ENCODE assay signal across 1 cellular context in the genomic region with DNA sequence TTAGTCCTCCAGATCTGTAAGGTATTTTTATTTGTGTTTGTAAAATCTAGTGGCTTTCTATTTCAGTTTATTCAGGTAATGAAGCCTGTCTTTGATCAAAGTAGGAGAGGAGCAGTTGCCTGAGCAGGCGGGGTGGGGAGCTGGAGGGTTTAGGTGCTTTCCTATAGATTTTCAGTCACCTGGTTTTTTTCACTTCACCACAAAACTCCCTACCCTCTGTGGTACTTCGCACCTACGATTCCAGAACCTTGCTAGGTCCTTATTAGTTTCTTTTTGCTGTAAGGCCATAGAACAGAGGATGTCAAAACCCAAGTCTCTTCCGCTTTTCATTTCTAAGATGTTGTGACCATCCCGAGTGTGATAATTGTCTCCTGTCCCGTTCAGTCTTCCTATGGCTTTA.
TF ChIP-seq lines count a peak whose summit lies in the region.

No MANE protein-coding gene starts in this region.

TF ChIP-seq in GM12878, 131 proteins besides CTCF, POLR2A, EP300 and RAD21 (continued from another document and continues in another):
- peak; percentile 51; the same call in 1 of the 2 replicates for TF ChIP-seq ZNF384 (IDR thresholded peaks at IDR 0.05; ENCODE audit: borderline replicate concordance, low read depth, low read length)
- peak; percentile 73; the same call in 1 of the 2 replicates for TF ChIP-seq MTA2 (IDR thresholded peaks at IDR 0.05; ENCODE audit: low read depth)
- no peak for TF ChIP-seq SP1 (IDR thresholded peaks at IDR 0.05; ENCODE audit: low read depth, low read length)
- TF ChIP-seq POLR2AphosphoS5 (IDR thresholded peaks at IDR 0.05; ENCODE audit: low read length) = no peak
- TF ChIP-seq E2F4 (IDR thresholded peaks at IDR 0.05; ENCODE audit: low read depth, low read length) = no peak
- TF ChIP-seq CEBPZ (IDR thresholded peaks at IDR 0.05; ENCODE audit: low read depth, low read length) = no peak
- no peak for TF ChIP-seq SRF (IDR thresholded peaks at IDR 0.05; ENCODE audit: low read depth in 2 of 2, low read length in 2 of 2)
- TF ChIP-seq, protein P1, sequence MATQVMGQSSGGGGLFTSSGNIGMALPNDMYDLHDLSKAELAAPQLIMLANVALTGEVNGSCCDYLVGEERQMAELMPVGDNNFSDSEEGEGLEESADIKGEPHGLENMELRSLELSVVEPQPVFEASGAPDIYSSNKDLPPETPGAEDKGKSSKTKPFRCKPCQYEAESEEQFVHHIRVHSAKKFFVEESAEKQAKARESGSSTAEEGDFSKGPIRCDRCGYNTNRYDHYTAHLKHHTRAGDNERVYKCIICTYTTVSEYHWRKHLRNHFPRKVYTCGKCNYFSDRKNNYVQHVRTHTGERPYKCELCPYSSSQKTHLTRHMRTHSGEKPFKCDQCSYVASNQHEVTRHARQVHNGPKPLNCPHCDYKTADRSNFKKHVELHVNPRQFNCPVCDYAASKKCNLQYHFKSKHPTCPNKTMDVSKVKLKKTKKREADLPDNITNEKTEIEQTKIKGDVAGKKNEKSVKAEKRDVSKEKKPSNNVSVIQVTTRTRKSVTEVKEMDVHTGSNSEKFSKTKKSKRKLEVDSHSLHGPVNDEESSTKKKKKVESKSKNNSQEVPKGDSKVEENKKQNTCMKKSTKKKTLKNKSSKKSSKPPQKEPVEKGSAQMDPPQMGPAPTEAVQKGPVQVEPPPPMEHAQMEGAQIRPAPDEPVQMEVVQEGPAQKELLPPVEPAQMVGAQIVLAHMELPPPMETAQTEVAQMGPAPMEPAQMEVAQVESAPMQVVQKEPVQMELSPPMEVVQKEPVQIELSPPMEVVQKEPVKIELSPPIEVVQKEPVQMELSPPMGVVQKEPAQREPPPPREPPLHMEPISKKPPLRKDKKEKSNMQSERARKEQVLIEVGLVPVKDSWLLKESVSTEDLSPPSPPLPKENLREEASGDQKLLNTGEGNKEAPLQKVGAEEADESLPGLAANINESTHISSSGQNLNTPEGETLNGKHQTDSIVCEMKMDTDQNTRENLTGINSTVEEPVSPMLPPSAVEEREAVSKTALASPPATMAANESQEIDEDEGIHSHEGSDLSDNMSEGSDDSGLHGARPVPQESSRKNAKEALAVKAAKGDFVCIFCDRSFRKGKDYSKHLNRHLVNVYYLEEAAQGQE (IDR thresholded peaks at IDR 0.05; ENCODE audit: low read depth, low read length) = no peak
- no peak for TF ChIP-seq NFXL1 (IDR thresholded peaks at IDR 0.05; ENCODE audit: borderline replicate concordance)
- no peak for TF ChIP-seq FOXK2 (IDR thresholded peaks at IDR 0.05)
- no peak for TF ChIP-seq NFIC (IDR thresholded peaks at IDR 0.05; ENCODE audit: low read depth, low read length)
- no peak for TF ChIP-seq ESRRA (IDR thresholded peaks at IDR 0.05; ENCODE audit: low read length)
- no peak for TF ChIP-seq CEBPB (IDR thresholded peaks at IDR 0.05; ENCODE audit: borderline replicate concordance in 1 of 2, low read depth in 2 of 2, low read length in 2 of 2)
- TF ChIP-seq RB1 (IDR thresholded peaks at IDR 0.05; ENCODE audit: borderline replicate concordance) = no peak
- TF ChIP-seq, protein P2, sequence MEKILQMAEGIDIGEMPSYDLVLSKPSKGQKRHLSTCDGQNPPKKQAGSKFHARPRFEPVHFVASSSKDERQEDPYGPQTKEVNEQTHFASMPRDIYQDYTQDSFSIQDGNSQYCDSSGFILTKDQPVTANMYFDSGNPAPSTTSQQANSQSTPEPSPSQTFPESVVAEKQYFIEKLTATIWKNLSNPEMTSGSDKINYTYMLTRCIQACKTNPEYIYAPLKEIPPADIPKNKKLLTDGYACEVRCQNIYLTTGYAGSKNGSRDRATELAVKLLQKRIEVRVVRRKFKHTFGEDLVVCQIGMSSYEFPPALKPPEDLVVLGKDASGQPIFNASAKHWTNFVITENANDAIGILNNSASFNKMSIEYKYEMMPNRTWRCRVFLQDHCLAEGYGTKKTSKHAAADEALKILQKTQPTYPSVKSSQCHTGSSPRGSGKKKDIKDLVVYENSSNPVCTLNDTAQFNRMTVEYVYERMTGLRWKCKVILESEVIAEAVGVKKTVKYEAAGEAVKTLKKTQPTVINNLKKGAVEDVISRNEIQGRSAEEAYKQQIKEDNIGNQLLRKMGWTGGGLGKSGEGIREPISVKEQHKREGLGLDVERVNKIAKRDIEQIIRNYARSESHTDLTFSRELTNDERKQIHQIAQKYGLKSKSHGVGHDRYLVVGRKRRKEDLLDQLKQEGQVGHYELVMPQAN (conservative IDR thresholded peaks at IDR 0.05) = no peak
- no peak for TF ChIP-seq ZNF24 (IDR thresholded peaks at IDR 0.05)
- no peak for TF ChIP-seq HCFC1 (IDR thresholded peaks at IDR 0.05; ENCODE audit: low read length)
- no peak for TF ChIP-seq ZNF207 (IDR thresholded peaks at IDR 0.05; ENCODE audit: borderline replicate concordance)
- no peak for TF ChIP-seq PAX8 (IDR thresholded peaks at IDR 0.05)
- no peak for TF ChIP-seq SIN3A (IDR thresholded peaks at IDR 0.05; ENCODE audit: low read depth, low read length)
- no peak for TF ChIP-seq ZSCAN29 (IDR thresholded peaks at IDR 0.05)
- TF ChIP-seq IKZF2 (IDR thresholded peaks at IDR 0.05) = peak; percentile 66 to 72; a peak in 2 of 4 replicates
- TF ChIP-seq WRNIP1 (IDR thresholded peaks at IDR 0.05; ENCODE audit: borderline replicate concordance, low read depth, low read length) = no peak
- no peak for TF ChIP-seq SMC3 (IDR thresholded peaks at IDR 0.05; ENCODE audit: borderline replicate concordance, low read length)
- TF ChIP-seq PAX5 (IDR thresholded peaks at IDR 0.05; ENCODE audit: borderline replicate concordance, low read depth, low read length) = no peak
- TF ChIP-seq BMI1 (IDR thresholded peaks at IDR 0.05; ENCODE audit: borderline replicate concordance) = no peak
- TF ChIP-seq, protein P3, sequence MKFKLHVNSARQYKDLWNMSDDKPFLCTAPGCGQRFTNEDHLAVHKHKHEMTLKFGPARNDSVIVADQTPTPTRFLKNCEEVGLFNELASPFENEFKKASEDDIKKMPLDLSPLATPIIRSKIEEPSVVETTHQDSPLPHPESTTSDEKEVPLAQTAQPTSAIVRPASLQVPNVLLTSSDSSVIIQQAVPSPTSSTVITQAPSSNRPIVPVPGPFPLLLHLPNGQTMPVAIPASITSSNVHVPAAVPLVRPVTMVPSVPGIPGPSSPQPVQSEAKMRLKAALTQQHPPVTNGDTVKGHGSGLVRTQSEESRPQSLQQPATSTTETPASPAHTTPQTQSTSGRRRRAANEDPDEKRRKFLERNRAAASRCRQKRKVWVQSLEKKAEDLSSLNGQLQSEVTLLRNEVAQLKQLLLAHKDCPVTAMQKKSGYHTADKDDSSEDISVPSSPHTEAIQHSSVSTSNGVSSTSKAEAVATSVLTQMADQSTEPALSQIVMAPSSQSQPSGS (IDR thresholded peaks at IDR 0.05; ENCODE audit: low read length) = no peak
- no peak for TF ChIP-seq RELA (IDR thresholded peaks at IDR 0.05; ENCODE audit: borderline replicate concordance, partially characterized antibody)
- TF ChIP-seq POLR2AphosphoS2 (IDR thresholded peaks at IDR 0.05; ENCODE audit: low read depth, low read length) = no peak
- no peak for TF ChIP-seq SMARCA5 (IDR thresholded peaks at IDR 0.05)
- TF ChIP-seq TAF1 (IDR thresholded peaks at IDR 0.05; ENCODE audit: borderline replicate concordance, low read depth, low read length) = no peak
- TF ChIP-seq, protein P4, sequence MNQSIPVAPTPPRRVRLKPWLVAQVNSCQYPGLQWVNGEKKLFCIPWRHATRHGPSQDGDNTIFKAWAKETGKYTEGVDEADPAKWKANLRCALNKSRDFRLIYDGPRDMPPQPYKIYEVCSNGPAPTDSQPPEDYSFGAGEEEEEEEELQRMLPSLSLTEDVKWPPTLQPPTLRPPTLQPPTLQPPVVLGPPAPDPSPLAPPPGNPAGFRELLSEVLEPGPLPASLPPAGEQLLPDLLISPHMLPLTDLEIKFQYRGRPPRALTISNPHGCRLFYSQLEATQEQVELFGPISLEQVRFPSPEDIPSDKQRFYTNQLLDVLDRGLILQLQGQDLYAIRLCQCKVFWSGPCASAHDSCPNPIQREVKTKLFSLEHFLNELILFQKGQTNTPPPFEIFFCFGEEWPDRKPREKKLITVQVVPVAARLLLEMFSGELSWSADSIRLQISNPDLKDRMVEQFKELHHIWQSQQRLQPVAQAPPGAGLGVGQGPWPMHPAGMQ (IDR thresholded peaks at IDR 0.05; ENCODE audit: borderline replicate concordance) = no peak
- TF ChIP-seq SREBF2 (IDR thresholded peaks at IDR 0.05; ENCODE audit: low read length) = no peak
- peak; percentile 75 for TF ChIP-seq RUNX3 (IDR thresholded peaks at IDR 0.05; ENCODE audit: low read length)
- TF ChIP-seq SUPT20H (IDR thresholded peaks at IDR 0.05; ENCODE audit: borderline replicate concordance, control insufficient read depth, low read depth, low read length) = no peak
- no peak for TF ChIP-seq ZBED1 (IDR thresholded peaks at IDR 0.05; ENCODE audit: borderline replicate concordance)
- TF ChIP-seq HDGF (IDR thresholded peaks at IDR 0.05) = no peak
- no peak for TF ChIP-seq BRCA1 (IDR thresholded peaks at IDR 0.05; ENCODE audit: low read depth, low read length)
- peak; percentile 47; the same call in 1 of the 2 replicates for TF ChIP-seq DPF2 (IDR thresholded peaks at IDR 0.05)
- TF ChIP-seq FOS (IDR thresholded peaks at IDR 0.05; ENCODE audit: borderline replicate concordance, extremely low read depth, insufficient read length) = no peak
- TF ChIP-seq KLF5 (IDR thresholded peaks at IDR 0.05; ENCODE audit: partially characterized antibody) = no peak
- TF ChIP-seq NBN (IDR thresholded peaks at IDR 0.05) = 0 out of 2 replicates have a peak, but pooled peaks have one; percentile 17
- no peak for TF ChIP-seq HDAC6 (IDR thresholded peaks at IDR 0.05; ENCODE audit: unreplicated experiment)
- TF ChIP-seq, protein P5, sequence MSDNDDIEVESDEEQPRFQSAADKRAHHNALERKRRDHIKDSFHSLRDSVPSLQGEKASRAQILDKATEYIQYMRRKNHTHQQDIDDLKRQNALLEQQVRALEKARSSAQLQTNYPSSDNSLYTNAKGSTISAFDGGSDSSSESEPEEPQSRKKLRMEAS (IDR thresholded peaks at IDR 0.05; ENCODE audit: low read depth, low read length) = no peak
- 0 out of 2 replicates have a peak, but pooled peaks have one; percentile 15 for TF ChIP-seq RAD51 (IDR thresholded peaks at IDR 0.05)
- no peak for TF ChIP-seq STAT3 (IDR thresholded peaks at IDR 0.05; ENCODE audit: low read depth, low read length)
- 0 out of 4 replicates have a peak, but pooled peaks of 1 of the 2 experiments have one; percentile 16 for TF ChIP-seq BHLHE40 (IDR thresholded peaks at IDR 0.05; ENCODE audit: borderline replicate concordance in 1 of 2, low read depth in 2 of 2, low read length in 1 of 2)
- TF ChIP-seq MYB (IDR thresholded peaks at IDR 0.05; ENCODE audit: borderline replicate concordance, low read depth, low read length) = no peak
- TF ChIP-seq USF1 (IDR thresholded peaks at IDR 0.05; ENCODE audit: borderline replicate concordance, extremely low read length, insufficient read depth, low read depth, low read length) = no peak
- TF ChIP-seq IRF3 (IDR thresholded peaks at IDR 0.05) = no peak
- no peak for TF ChIP-seq KAT2A (conservative IDR thresholded peaks at IDR 0.05; ENCODE audit: control insufficient read depth, low read depth, low read length)
- no peak for TF ChIP-seq ATF7 (IDR thresholded peaks at IDR 0.05; ENCODE audit: low read depth)
